Comparison of ENCODE assay signal across 18 cellular contexts in the genomic region with DNA sequence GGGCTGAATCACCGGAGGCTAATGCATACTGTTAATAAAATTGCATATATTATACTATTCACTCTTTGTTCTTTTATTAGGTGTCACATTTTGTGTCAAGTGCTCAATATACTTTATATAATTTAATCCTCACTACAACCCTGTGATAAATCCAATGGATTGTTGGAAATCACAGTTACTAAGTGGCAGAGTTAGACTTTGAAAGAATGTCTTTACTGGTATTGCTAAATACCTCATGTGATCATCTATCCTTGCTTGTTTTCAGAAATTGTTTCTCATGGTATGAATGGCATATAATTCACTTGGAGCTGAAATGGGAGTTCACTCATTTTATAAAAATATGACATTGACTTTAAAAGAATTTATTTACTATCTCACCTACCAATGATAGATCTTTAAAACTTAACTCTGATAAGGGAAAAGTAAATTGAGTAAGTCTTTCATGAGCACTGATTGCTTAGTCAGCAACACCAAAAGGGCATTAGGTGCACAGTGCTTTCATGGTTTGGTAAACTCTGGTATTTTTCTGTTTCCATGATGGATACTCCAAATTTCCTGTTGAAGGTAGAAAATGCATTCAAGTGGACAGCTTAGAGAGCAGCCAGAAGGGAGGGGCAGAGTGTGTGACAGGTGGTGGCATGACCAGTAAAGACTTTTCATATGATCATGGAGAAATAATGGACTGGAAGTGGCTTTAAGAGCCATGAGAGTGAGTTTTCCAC. TPM values are rescaled to one million over a fixed set of nuclear protein-coding genes. Genes with fewer than 3 reads are reported as not detected.
DNase-seq lines count a peak whose midpoint lies in the region; ATAC-seq and TF ChIP-seq lines count a peak whose summit lies in the region.
"Had no signal": no experiment of that assay in that cellular context is flagged by ENCODE, and none has a peak within 500 bp of the region (broad histone marks: within the 10 kb centered on the region; RNA-seq: fewer than 3 reads in every experiment).

No MANE protein-coding gene starts in this region.

- H3K9ac ChIP-seq in liver (ENCODE audit: low read depth in 1 of 2, low read length in 2 of 2) = no peak overlapping the region

- no peak overlapping the region for H3K27ac ChIP-seq in liver (ENCODE audit: low read depth in 1 of 2, low read length in 2 of 2)
- H3K27ac ChIP-seq in dorsolateral prefrontal cortex = no peak overlapping the region

- CTCF ChIA-PET in activated naive CD4-positive, alpha-beta T cell treated with anti-CD3 and anti-CD28 coated beads for 36 hours (lab: Charles Lee) = interaction anchor here (1.5 kb wide), 1 partner anchor 350 kb away, joined by 4 read pairs; no protein-coding TSS in a partner anchor

- H3K27me3 ChIP-seq in liver (ENCODE audit: control insufficient read depth in 4 of 4, insufficient read depth in 4 of 4, low read length in 3 of 4) (no peaks in the 10 kb centered on the region), dorsolateral prefrontal cortex (no peaks in the 10 kb centered on the region)

- no peaks in the 10 kb centered on the region for H3K36me3 ChIP-seq in liver (ENCODE audit: control insufficient read depth in 4 of 4, insufficient read depth in 3 of 4, low read depth in 1 of 4, low read length in 3 of 4)
- H3K36me3 ChIP-seq: HAP-1 had no signal

- DNase-seq in activated naive CD4-positive, alpha-beta T cell treated with anti-CD3 and anti-CD28 coated beads for 36 hours = no peak
- DNase-seq in epithelial cell of proximal tubule (ENCODE audit: low read depth) (peak; percentile 86), dorsolateral prefrontal cortex (no peak), SHP77 treated with DMSO at 0.1 percent for 48 hours (lab: John Stamatoyannopoulos, UW) (no peak)
- DNase-seq in stimulated activated naive CD8-positive, alpha-beta T cell treated with anti-CD3 and anti-CD28 coated beads, Interleukin-15, Interleukin-2, amounts not matched to agents 100 U/mL and 50 U/mL, for 24 hours = no peak
- DNase-seq: Calu3; CD4-positive, CD25-positive, alpha-beta regulatory T cell; DND-41; NCI-H2081 treated with DMSO at 0.1 percent for 48 hours; NCI-H226; NCI-H526 treated with DMSO at 0.1 percent for 48 hours; RPMI8226 had no signal

- H3K36me3 Mint-ChIP-seq in activated naive CD4-positive, alpha-beta T cell treated with anti-CD3 and anti-CD28 coated beads, Interleukin-2, amount 50 U/mL, for 24 hours = no peaks in the 10 kb centered on the region
- no peaks in the 10 kb centered on the region for H3K36me3 Mint-ChIP-seq in activated naive CD4-positive, alpha-beta T cell treated with anti-CD3 and anti-CD28 coated beads for 36 hours (ENCODE audit: low read depth)
- H3K36me3 Mint-ChIP-seq: CD4-positive, CD25-positive, alpha-beta regulatory T cell had no signal

- no peak for TF ChIP-seq RAD21 in liver (IDR thresholded peaks at IDR 0.05)

- WGBS in liver = 100% methylated on average over 1 of the region's 1 CpG

- H3K4me1 ChIP-seq in liver (ENCODE audit: control insufficient read depth in 4 of 4, insufficient read depth in 4 of 4, low read length in 3 of 4) = peaks cover 0 to 6% (median 0%) of the 10 kb centered on the region in 4 donors
- H3K4me1 ChIP-seq: HAP-1 had no signal

- H3K9me3 ChIP-seq in liver (ENCODE audit: control insufficient read depth in 4 of 4, low read length in 3 of 4) = no peaks in the 10 kb centered on the region
- H3K9me3 ChIP-seq: HAP-1 had no signal

- H3K9me3 Mint-ChIP-seq in activated naive CD4-positive, alpha-beta T cell treated with anti-CD3 and anti-CD28 coated beads, Interleukin-2, amount 50 U/mL, for 24 hours = no peaks in the 10 kb centered on the region
- no peaks in the 10 kb centered on the region for H3K9me3 Mint-ChIP-seq in activated naive CD4-positive, alpha-beta T cell treated with anti-CD3 and anti-CD28 coated beads for 36 hours
- H3K9me3 Mint-ChIP-seq: CD4-positive, CD25-positive, alpha-beta regulatory T cell had no signal

- TF ChIP-seq CTCF in epithelial cell of proximal tubule (conservative IDR thresholded peaks at IDR 0.05; ENCODE audit: low read depth, low read length) = no peak
- TF ChIP-seq CTCF in liver (IDR thresholded peaks at IDR 0.05; ENCODE audit: low read depth, low read length, missing input control) = no peak
- TF ChIP-seq CTCF in dorsolateral prefrontal cortex (IDR thresholded peaks at IDR 0.05 in 54 of 56, conservative IDR thresholded peaks at IDR 0.05 in 2 of 56; ENCODE audit: low read depth in 1 of 56, partially characterized antibody in 56 of 56) = no peak

- H3K4me1 Mint-ChIP-seq in activated naive CD4-positive, alpha-beta T cell treated with anti-CD3 and anti-CD28 coated beads, Interleukin-2, amount 50 U/mL, for 24 hours = no peaks in the 10 kb centered on the region
- no peaks in the 10 kb centered on the region for H3K4me1 Mint-ChIP-seq in activated naive CD4-positive, alpha-beta T cell treated with anti-CD3 and anti-CD28 coated beads for 36 hours (ENCODE audit: low read depth)

- ATAC-seq in HG03469 (IDR thresholded peaks at IDR 0.05; ENCODE audit: unreplicated experiment) = no peak
- no peak for ATAC-seq in stimulated activated naive CD8-positive, alpha-beta T cell treated with anti-CD3 and anti-CD28 coated beads, Interleukin-15, Interleukin-2, amounts not matched to agents 100 U/mL and 50 U/mL, for 24 hours

- intact Hi-C loops in activated naive CD4-positive, alpha-beta T cell treated with anti-CD3 and anti-CD28 coated beads for 36 hours (cut with micrococcal nuclease) = no loop called here
- intact Hi-C loops in dorsolateral prefrontal cortex (cut with DNase I) = loop anchor here in 1 of 2 donors (5.0 kb wide), 2 partner anchors 36 to 351 kb away; no protein-coding TSS in a partner anchor

- no peaks in the 10 kb centered on the region for H3K27me3 Mint-ChIP-seq in activated naive CD4-positive, alpha-beta T cell treated with anti-CD3 and anti-CD28 coated beads, Interleukin-2, amount 50 U/mL, for 24 hours
- peaks cover 3% of the 10 kb centered on the region for H3K27me3 Mint-ChIP-seq in activated naive CD4-positive, alpha-beta T cell treated with anti-CD3 and anti-CD28 coated beads for 36 hours (ENCODE audit: low read depth)

- H3K27ac Mint-ChIP-seq in activated naive CD4-positive, alpha-beta T cell treated with anti-CD3 and anti-CD28 coated beads, Interleukin-2, amount 50 U/mL, for 24 hours = peak overlapping the region; percentile 35
- H3K27ac Mint-ChIP-seq in activated naive CD4-positive, alpha-beta T cell treated with anti-CD3 and anti-CD28 coated beads for 36 hours = no peak overlapping the region
- H3K27ac Mint-ChIP-seq: CD4-positive, CD25-positive, alpha-beta regulatory T cell had no signal

- H3K4me3 ChIP-seq in epithelial cell of proximal tubule (ENCODE audit: low read depth, low read length) = no peak overlapping the region
- no peak overlapping the region for H3K4me3 ChIP-seq in liver (ENCODE audit: low read depth in 1 of 3, low read length in 3 of 3)
- no peak overlapping the region for H3K4me3 ChIP-seq in dorsolateral prefrontal cortex
- H3K4me3 ChIP-seq: HAP-1 had no signal

- no peak overlapping the region for H3K4me3 Mint-ChIP-seq in activated naive CD4-positive, alpha-beta T cell treated with anti-CD3 and anti-CD28 coated beads, Interleukin-2, amount 50 U/mL, for 24 hours
- no peak overlapping the region for H3K4me3 Mint-ChIP-seq in activated naive CD4-positive, alpha-beta T cell treated with anti-CD3 and anti-CD28 coated beads for 36 hours
- H3K4me3 Mint-ChIP-seq: CD4-positive, CD25-positive, alpha-beta regulatory T cell had no signal

TF ChIP-seq in liver, 16 proteins besides CTCF, POLR2A, EP300 and RAD21:
- no peak for TF ChIP-seq GABPA (IDR thresholded peaks at IDR 0.05 in 1 of 2, conservative IDR thresholded peaks at IDR 0.05 in 1 of 2)
- TF ChIP-seq FOXA2 (IDR thresholded peaks at IDR 0.05) = no peak
- TF ChIP-seq RXRA (IDR thresholded peaks at IDR 0.05) = peak in 1 of 2 donors; percentile 11
- TF ChIP-seq JUND (IDR thresholded peaks at IDR 0.05) = peak in 1 of 2 donors; percentile 19
- TF ChIP-seq, protein P1, sequence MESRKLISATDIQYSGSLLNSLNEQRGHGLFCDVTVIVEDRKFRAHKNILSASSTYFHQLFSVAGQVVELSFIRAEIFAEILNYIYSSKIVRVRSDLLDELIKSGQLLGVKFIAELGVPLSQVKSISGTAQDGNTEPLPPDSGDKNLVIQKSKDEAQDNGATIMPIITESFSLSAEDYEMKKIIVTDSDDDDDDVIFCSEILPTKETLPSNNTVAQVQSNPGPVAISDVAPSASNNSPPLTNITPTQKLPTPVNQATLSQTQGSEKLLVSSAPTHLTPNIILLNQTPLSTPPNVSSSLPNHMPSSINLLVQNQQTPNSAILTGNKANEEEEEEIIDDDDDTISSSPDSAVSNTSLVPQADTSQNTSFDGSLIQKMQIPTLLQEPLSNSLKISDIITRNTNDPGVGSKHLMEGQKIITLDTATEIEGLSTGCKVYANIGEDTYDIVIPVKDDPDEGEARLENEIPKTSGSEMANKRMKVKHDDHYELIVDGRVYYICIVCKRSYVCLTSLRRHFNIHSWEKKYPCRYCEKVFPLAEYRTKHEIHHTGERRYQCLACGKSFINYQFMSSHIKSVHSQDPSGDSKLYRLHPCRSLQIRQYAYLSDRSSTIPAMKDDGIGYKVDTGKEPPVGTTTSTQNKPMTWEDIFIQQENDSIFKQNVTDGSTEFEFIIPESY (IDR thresholded peaks at IDR 0.05) = no peak
- no peak for TF ChIP-seq ATF3 (IDR thresholded peaks at IDR 0.05)
- peak; percentile 30 for TF ChIP-seq SP1 (IDR thresholded peaks at IDR 0.05)
- no peak for TF ChIP-seq NR2F2 (IDR thresholded peaks at IDR 0.05)
- no peak for TF ChIP-seq FOXA1 (IDR thresholded peaks at IDR 0.05)
- TF ChIP-seq HNF4A (conservative IDR thresholded peaks at IDR 0.05) = peak; percentile 41 to 49
TF ChIP-seq in liver: peak in this region for 4.

RNA-seq across cellular contexts. Expression of gene ENKUR, which starts 22.6 kb away (rescaled TPM):
- not detected for total RNA-seq in activated naive CD4-positive, alpha-beta T cell treated with anti-CD3 and anti-CD28 coated beads for 36 hours
- total RNA-seq in epithelial cell of proximal tubule = not detected in 2 replicates
- under 1 TPM; 0.08 to 0.14 TPM for total RNA-seq in liver
- under 1 TPM; 0.13 to 0.15 TPM for polyA plus RNA-seq in liver
- 10 to 100 TPM in 13 of 120 experiments, 1 to 10 TPM in 107; 2.2 to 13.6 (median 6.8) TPM for total RNA-seq in dorsolateral prefrontal cortex
- total RNA-seq: LHCN-M2, OCI-LY7 had no signal

RNA-seq across cellular contexts. Expression of gene THNSL1, which starts 23.0 kb away (rescaled TPM):
- total RNA-seq in activated naive CD4-positive, alpha-beta T cell treated with anti-CD3 and anti-CD28 coated beads for 36 hours = 1 to 10 TPM; 6.3 to 7.1 TPM
- total RNA-seq in epithelial cell of proximal tubule = 0.58 and 2.4 TPM in 2 replicates
- 1 to 10 TPM; 8.0 to 8.2 TPM for total RNA-seq in liver
- polyA plus RNA-seq in liver = 1 to 10 TPM; 5.0 to 7.5 TPM
- 10 to 100 TPM in 70 of 120 experiments, 1 to 10 TPM in 50; 5.6 to 16.0 (median 10.5) TPM for total RNA-seq in dorsolateral prefrontal cortex

RNA-seq across cellular contexts. Expression of gene PRTFDC1, which starts 41.0 kb away (rescaled TPM):
- total RNA-seq in activated naive CD4-positive, alpha-beta T cell treated with anti-CD3 and anti-CD28 coated beads for 36 hours = 1 to 10 TPM in 1 of 2 experiments, under 1 TPM in 1; 0.99 to 1.1 TPM
- total RNA-seq in epithelial cell of proximal tubule (25.7 and 27.8 TPM in 2 replicates), liver (1 to 10 TPM; 1.1 to 3.1 TPM), dorsolateral prefrontal cortex (10 to 100 TPM; 15.2 to 51.9 (median 26.9) TPM)
- 1 to 10 TPM in 1 of 2 donors, under 1 TPM in 1; 0.93 to 2.7 TPM for polyA plus RNA-seq in liver
- total RNA-seq: OCI-LY7 had no signal
